Comparison of ENCODE assay signal across 8 cellular contexts in the genomic region with DNA sequence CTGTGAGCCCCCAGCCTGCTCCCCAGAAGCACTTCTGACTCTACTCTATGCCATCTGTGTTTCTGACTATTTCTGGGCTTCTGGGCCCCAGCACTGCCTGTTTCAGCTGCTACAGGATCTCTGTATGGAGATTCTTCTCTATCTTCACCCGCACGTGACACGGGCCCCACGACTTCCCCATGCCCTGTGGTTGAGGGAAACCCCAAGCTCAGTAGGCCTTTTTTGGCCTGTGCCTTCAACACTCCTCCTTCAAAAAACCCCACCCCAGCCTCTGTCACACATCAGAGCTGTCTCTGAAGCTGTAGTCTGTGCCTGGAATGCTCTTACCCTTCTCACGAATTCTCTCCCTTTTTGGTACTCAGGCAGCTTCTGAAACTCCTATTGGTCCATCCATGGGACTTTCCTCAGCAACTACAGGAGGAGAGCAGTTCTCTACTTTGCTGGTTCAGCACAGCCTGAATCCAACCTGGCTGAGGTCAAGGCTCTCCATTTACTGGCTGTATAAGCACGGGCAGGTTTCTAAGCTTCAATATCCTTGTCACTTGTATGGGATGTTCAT.
A peak's percentile ranks its signal among the peaks of the same experiment; 100 is the strongest.
DNase-seq lines count a peak whose midpoint lies in the region; ATAC-seq lines count a peak whose summit lies in the region.

No MANE protein-coding gene starts in this region.

- H3K9me3 ChIP-seq in muscle layer of duodenum (ENCODE audit: control insufficient read depth in 1 of 2, low read length in 2 of 2): peaks cover 5% of the 10 kb centered on the region in 2 donors
- peaks cover 4 to 5% of the 10 kb centered on the region in 2 donors for H3K9me3 ChIP-seq in stomach smooth muscle (ENCODE audit: control insufficient read depth in 2 of 2, low read length in 2 of 2)

- H3K27me3 Mint-ChIP-seq in activated naive CD4-positive, alpha-beta T cell treated with anti-CD3 and anti-CD28 coated beads, Interleukin-2, amount 10 ng/mL, durations not matched to agents 7 days and 5 days: peaks cover 55% of the 10 kb centered on the region

- CTCF ChIA-PET in activated naive CD4-positive, alpha-beta T cell treated with anti-CD3 and anti-CD28 coated beads, Interleukin-2, amount 10 ng/mL, durations not matched to agents 7 days and 5 days (lab: Charles Lee): interaction anchor here (0.5 kb wide), 1 partner anchor 67 kb away, joined by 3 read pairs; no protein-coding TSS in a partner anchor

- ATAC-seq in GM18498 (IDR thresholded peaks at IDR 0.05; ENCODE audit: unreplicated experiment) (peak; percentile 86), HG02798 (IDR thresholded peaks at IDR 0.05; ENCODE audit: poor library complexity, unreplicated experiment) (peak; percentile 88)

- H3K4me3 ChIP-seq in muscle layer of duodenum (ENCODE audit: low read depth in 1 of 2, low read length in 2 of 2): peak overlapping the region; percentile 64 to 87
- peak overlapping the region; percentile 94 to 95 for H3K4me3 ChIP-seq in stomach smooth muscle (ENCODE audit: low read length in 2 of 2)

- H3K4me3 Mint-ChIP-seq in activated naive CD4-positive, alpha-beta T cell treated with anti-CD3 and anti-CD28 coated beads, Interleukin-2, amount 10 ng/mL, durations not matched to agents 7 days and 5 days: no peak overlapping the region

- DNase-seq in SIG-M5 (lab: John Stamatoyannopoulos, UW) (peak; percentile 78), NCI-H1092 treated with DMSO at 0.1 percent for 48 hours (lab: John Stamatoyannopoulos, UW) (no peak), iPS-NIHi11 (ENCODE audit: low spot score) (no peak)
- peak; percentile 74 for DNase-seq in activated naive CD4-positive, alpha-beta T cell treated with anti-CD3 and anti-CD28 coated beads, Interleukin-2, amount 10 ng/mL, durations not matched to agents 7 days and 5 days

- H3K36me3 ChIP-seq in muscle layer of duodenum (ENCODE audit: control insufficient read depth in 1 of 2, insufficient read depth in 2 of 2, low read length in 2 of 2) (no peaks in the 10 kb centered on the region), stomach smooth muscle (ENCODE audit: control insufficient read depth in 2 of 2, insufficient read depth in 2 of 2, low read length in 2 of 2) (no peaks in the 10 kb centered on the region)

- peak overlapping the region; percentile 100 for H3K9ac ChIP-seq in stomach smooth muscle (ENCODE audit: low read length in 2 of 2)

- H3K4me1 Mint-ChIP-seq in activated naive CD4-positive, alpha-beta T cell treated with anti-CD3 and anti-CD28 coated beads, Interleukin-2, amount 10 ng/mL, durations not matched to agents 7 days and 5 days: peaks cover 25% of the 10 kb centered on the region

- H3K27ac Mint-ChIP-seq in activated naive CD4-positive, alpha-beta T cell treated with anti-CD3 and anti-CD28 coated beads, Interleukin-2, amount 10 ng/mL, durations not matched to agents 7 days and 5 days: peak overlapping the region; percentile 1

- H3K27ac ChIP-seq in muscle layer of duodenum (ENCODE audit: low read length): peak overlapping the region; percentile 79
- peak overlapping the region; percentile 100 for H3K27ac ChIP-seq in stomach smooth muscle (ENCODE audit: low read length)

- H3K27me3 ChIP-seq in muscle layer of duodenum (ENCODE audit: low read depth, low read length) (no peaks in the 10 kb centered on the region), stomach smooth muscle (ENCODE audit: control insufficient read depth in 1 of 2, insufficient read depth in 2 of 2, low read length in 2 of 2) (no peaks in the 10 kb centered on the region)

- H3K36me3 Mint-ChIP-seq in activated naive CD4-positive, alpha-beta T cell treated with anti-CD3 and anti-CD28 coated beads, Interleukin-2, amount 10 ng/mL, durations not matched to agents 7 days and 5 days: no peaks in the 10 kb centered on the region

- no peaks in the 10 kb centered on the region for H3K9me3 Mint-ChIP-seq in activated naive CD4-positive, alpha-beta T cell treated with anti-CD3 and anti-CD28 coated beads, Interleukin-2, amount 10 ng/mL, durations not matched to agents 7 days and 5 days

- H3K4me1 ChIP-seq in muscle layer of duodenum (ENCODE audit: control insufficient read depth in 1 of 2, insufficient read depth in 2 of 2, low read length in 2 of 2): peaks cover 5 to 24% of the 10 kb centered on the region in 2 donors
- peaks cover 34% of the 10 kb centered on the region for H3K4me1 ChIP-seq in stomach smooth muscle (ENCODE audit: control insufficient read depth, insufficient read depth, low read length)

Comparison
In these comparisons a context has a peak if more than half of its experiments do, and no peak if none do; other contexts are left out.
1. DNase-seq: peak in SIG-M5 (single experiment) and activated naive CD4-positive, alpha-beta T cell treated with anti-CD3 and anti-CD28 coated beads, Interleukin-2, amount 10 ng/mL, durations not matched to agents 7 days and 5 days (single experiment); none in NCI-H1092 treated with DMSO at 0.1 percent for 48 hours (single experiment) and iPS-NIHi11 (single experiment).